22 cellular contexts compared by ENCODE assay signal in genomic region chr10:125593644-125594043, GRCh38.
DNase-seq lines count a peak whose midpoint lies in the region; ATAC-seq, FAIRE-seq and TF ChIP-seq lines count a peak whose summit lies in the region.
"Had no signal": no experiment of that assay in that cellular context is flagged by ENCODE, and none has a peak within 500 bp of the region (broad histone marks: within the 10 kb centered on the region; RNA-seq: fewer than 3 reads in every experiment).

No MANE protein-coding gene starts in this region.

- H3K4me3 ChIP-seq in GM23338 (no peak overlapping the region), H1 (ENCODE audit: extremely low read depth in 1 of 4, insufficient read depth in 2 of 4, low read depth in 3 of 4, low read length in 4 of 4) (no peak overlapping the region), ovary (no peak overlapping the region)
- H3K4me3 ChIP-seq: A549; BLaER1 treated with 17β-estradiol and CSF1 and Interleukin-3, amounts not matched to agents 10 nM and 100 nM had no signal

- no peak overlapping the region for H2BK5ac ChIP-seq in H1 (ENCODE audit: low read depth, low read length)

- no peak overlapping the region for H3K9ac ChIP-seq in H1 (replicated peaks in 1 of 4; ENCODE audit: extremely low read depth in 1 of 4, low read depth in 3 of 4, low read length in 3 of 4)
- H3K9ac ChIP-seq: BLaER1 treated with 17β-estradiol and CSF1 and Interleukin-3, amounts not matched to agents 10 nM and 100 nM had no signal

- peak overlapping the region; percentile 1 for H3K27ac Mint-ChIP-seq in activated naive CD4-positive, alpha-beta T cell treated with anti-CD3 and anti-CD28 coated beads, Interleukin-2, amount 50 U/mL, for 24 hours
- no peak overlapping the region for H3K27ac Mint-ChIP-seq in activated naive CD4-positive, alpha-beta T cell treated with anti-CD3 and anti-CD28 coated beads, Interleukin-2, amount 50 U/mL, for 72 hours
- no peak overlapping the region for H3K27ac Mint-ChIP-seq in GM23338
- H3K27ac Mint-ChIP-seq: B cell; CD4-positive, alpha-beta T cell; CD8-positive, alpha-beta T cell had no signal

- TF ChIP-seq RAD21 in Ishikawa (IDR thresholded peaks at IDR 0.05; ENCODE audit: low read depth) (no peak), H1 (IDR thresholded peaks at IDR 0.05 in 1 of 2, conservative IDR thresholded peaks at IDR 0.05 in 1 of 2; ENCODE audit: low read depth in 2 of 2, low read length in 2 of 2) (no peak)

- H3K79me2 ChIP-seq in GM23338 (replicated peaks; ENCODE audit: insufficient read depth) (no peaks in the 10 kb centered on the region), H1 (ENCODE audit: control insufficient read depth in 1 of 2, insufficient read depth in 2 of 2, low read length in 2 of 2) (no peaks in the 10 kb centered on the region)

- CTCF ChIA-PET in H1 (lab: Charles Lee; ENCODE audit: partially characterized antibody) = no interaction called here

- no peak overlapping the region for H2BK120ac ChIP-seq in H1 (replicated peaks; ENCODE audit: low read depth, low read length)

- H3K14ac ChIP-seq in H1 (ENCODE audit: insufficient read length) = no peak overlapping the region

- peaks cover 3 to 8% of the 10 kb centered on the region in 2 experiments; a peak in 3 of 4 replicates for H3K9me3 ChIP-seq in H1 (ENCODE audit: insufficient read depth in 2 of 2, low read depth in 1 of 2, low read length in 1 of 2)
- H3K9me3 ChIP-seq in ovary = no peaks in the 10 kb centered on the region

- intact Hi-C loops in ovary (cut with DNase I) = no loop called here

- no peak for DNase-seq in activated naive CD4-positive, alpha-beta T cell treated with anti-CD3 and anti-CD28 coated beads, Interleukin-2, amount 50 U/mL, for 72 hours (ENCODE audit: low spot score in 2 of 2)
- no peak for DNase-seq in GM23338 (ENCODE audit: low spot score)
- no peak for DNase-seq in H1 (ENCODE audit: low read depth in 1 of 2, low spot score in 2 of 2)
- no peak for DNase-seq in NCI-H2196 (lab: John Stamatoyannopoulos, UW; ENCODE audit: unreplicated experiment)
- no peak for DNase-seq in ovary
- DNase-seq: AML-193; Caco-2; Calu3; CD4-positive, alpha-beta T cell; CD8-positive, alpha-beta T cell; DMS79 treated with DMSO at 0.1 percent for 48 hours; GF-D8 had no signal

- H3K4me1 Mint-ChIP-seq in activated naive CD4-positive, alpha-beta T cell treated with anti-CD3 and anti-CD28 coated beads, Interleukin-2, amount 50 U/mL, for 24 hours = no peaks in the 10 kb centered on the region
- H3K4me1 Mint-ChIP-seq in GM23338 = peaks cover 12% of the 10 kb centered on the region; the same call in 2 of the 3 replicates
- H3K4me1 Mint-ChIP-seq: B cell had no signal

- H4K5ac ChIP-seq in H1 (ENCODE audit: insufficient read length, low read depth, low read length) = no peak overlapping the region

- H2AFZ ChIP-seq in GM23338 (0 out of 2 replicates have a peak overlapping the region, but pooled peaks have one; percentile 2), H1 (ENCODE audit: low read length) (no peak overlapping the region; the same call in 1 of the 2 replicates)

- H3K36me3 ChIP-seq in GM23338 (ENCODE audit: insufficient read depth) (no peaks in the 10 kb centered on the region), H1 (ENCODE audit: control insufficient read depth in 2 of 4, insufficient read depth in 4 of 4, low read length in 3 of 4) (no peaks in the 10 kb centered on the region), ovary (no peaks in the 10 kb centered on the region)
- H3K36me3 ChIP-seq: BLaER1 treated with 17β-estradiol and CSF1 and Interleukin-3, amounts not matched to agents 10 nM and 100 nM had no signal

- no peaks in the 10 kb centered on the region for H3K79me1 ChIP-seq in H1 (ENCODE audit: low read depth, low read length)

- H2BK20ac ChIP-seq in H1 (ENCODE audit: low read length) = no peak overlapping the region

- TF ChIP-seq EP300 in Ishikawa (IDR thresholded peaks at IDR 0.05; ENCODE audit: borderline replicate concordance) = no peak
- no peak for TF ChIP-seq EP300 in H1 (IDR thresholded peaks at IDR 0.05; ENCODE audit: borderline replicate concordance in 1 of 2, low read depth in 2 of 2, low read length in 2 of 2)
- no peak for TF ChIP-seq EP300 in ovary (IDR thresholded peaks at IDR 0.05)

- no peaks in the 10 kb centered on the region for H4K20me1 ChIP-seq in GM23338 (replicated peaks; ENCODE audit: insufficient read depth)
- no peaks in the 10 kb centered on the region for H4K20me1 ChIP-seq in H1 (replicated peaks in 1 of 2; ENCODE audit: control insufficient read depth in 1 of 2, insufficient read depth in 2 of 2, low read length in 2 of 2)
- H4K20me1 ChIP-seq: BLaER1 treated with 17β-estradiol and CSF1 and Interleukin-3, amounts not matched to agents 10 nM and 100 nM had no signal

- ATAC-seq in activated naive CD4-positive, alpha-beta T cell treated with anti-CD3 and anti-CD28 coated beads, Interleukin-2, amount 50 U/mL, for 72 hours = no peak
- ATAC-seq in GM23338 = no peak
- ATAC-seq: A549; CD8-positive, alpha-beta T cell had no signal

- no peak overlapping the region for H4K8ac ChIP-seq in H1 (ENCODE audit: extremely low read depth, insufficient read depth, low read length)

- H3K27me3 Mint-ChIP-seq in activated naive CD4-positive, alpha-beta T cell treated with anti-CD3 and anti-CD28 coated beads, Interleukin-2, amount 50 U/mL, for 24 hours = peaks cover 3% of the 10 kb centered on the region
- no peaks in the 10 kb centered on the region for H3K27me3 Mint-ChIP-seq in GM23338 (ENCODE audit: insufficient read depth, low read depth, poor library complexity)
- H3K27me3 Mint-ChIP-seq: B cell had no signal

- TF ChIP-seq POLR2A in H1 (IDR thresholded peaks at IDR 0.05; ENCODE audit: control extremely low read depth in 1 of 2, low read depth in 2 of 2, low read length in 2 of 2) = no peak
- TF ChIP-seq POLR2A in ovary (IDR thresholded peaks at IDR 0.05) = no peak

- peaks cover 11% of the 10 kb centered on the region for H3K9me3 Mint-ChIP-seq in activated naive CD4-positive, alpha-beta T cell treated with anti-CD3 and anti-CD28 coated beads, Interleukin-2, amount 50 U/mL, for 24 hours
- peaks cover 13 to 22% of the 10 kb centered on the region in 2 donors for H3K9me3 Mint-ChIP-seq in activated naive CD4-positive, alpha-beta T cell treated with anti-CD3 and anti-CD28 coated beads, Interleukin-2, amount 50 U/mL, for 72 hours
- peaks cover 14% of the 10 kb centered on the region for H3K9me3 Mint-ChIP-seq in GM23338

- no peak overlapping the region for H2AK5ac ChIP-seq in H1 (ENCODE audit: low read depth, low read length)

- TF ChIP-seq CTCF in GM23338 (conservative IDR thresholded peaks at IDR 0.05; ENCODE audit: low read depth in 2 of 2) (no peak), H1 (IDR thresholded peaks at IDR 0.05; ENCODE audit: control extremely low read depth in 1 of 3, insufficient read depth in 1 of 3, low read depth in 1 of 3, low read length in 3 of 3) (no peak), ovary (IDR thresholded peaks at IDR 0.05) (no peak)

- no peak for FAIRE-seq in H1 (lab: Jason Lieb, UNC)
- FAIRE-seq: A549, D721Med, G401.6, GM12891, GM19239 had no signal

- H3K23ac ChIP-seq in H1 (ENCODE audit: insufficient read length) = no peak overlapping the region

- no peak overlapping the region for H2BK15ac ChIP-seq in H1 (ENCODE audit: low read length)

- peak overlapping the region; percentile 22; the same call in 1 of the 2 replicates for H3K4me2 ChIP-seq in GM23338
- no peak overlapping the region for H3K4me2 ChIP-seq in H1 (ENCODE audit: insufficient read depth in 1 of 2, low read depth in 2 of 2, low read length in 2 of 2)
- H3K4me2 ChIP-seq: A549; BLaER1 treated with 17β-estradiol and CSF1 and Interleukin-3, amounts not matched to agents 10 nM and 100 nM had no signal

- H3K23me2 ChIP-seq in H1 (ENCODE audit: low read depth, low read length) = no peaks in the 10 kb centered on the region

- H4K91ac ChIP-seq in H1 (replicated peaks; ENCODE audit: insufficient read length, low read length) = no peak overlapping the region

- H3K18ac ChIP-seq in H1 (ENCODE audit: extremely low read depth, low read length) = no peak overlapping the region

- no peaks in the 10 kb centered on the region for H3K9me2 ChIP-seq in GM23338 (ENCODE audit: insufficient read depth)

- H3K4me1 ChIP-seq in GM23338 (ENCODE audit: insufficient read depth) = peaks cover 10% of the 10 kb centered on the region
- peaks cover 0 to 2% (median 0%) of the 10 kb centered on the region in 4 experiments; a peak in 1 of 7 replicates for H3K4me1 ChIP-seq in H1 (replicated peaks in 1 of 4; ENCODE audit: control insufficient read depth in 3 of 4, insufficient read depth in 4 of 4, low read length in 3 of 4)
- H3K4me1 ChIP-seq in ovary (ENCODE audit: insufficient read depth) = no peaks in the 10 kb centered on the region
- H3K4me1 ChIP-seq: A549; BLaER1 treated with 17β-estradiol and CSF1 and Interleukin-3, amounts not matched to agents 10 nM and 100 nM; Caco-2 had no signal

- H3K36me3 Mint-ChIP-seq in activated naive CD4-positive, alpha-beta T cell treated with anti-CD3 and anti-CD28 coated beads, Interleukin-2, amount 50 U/mL, for 24 hours = no peaks in the 10 kb centered on the region
- peaks cover 4 to 8% of the 10 kb centered on the region in 2 donors for H3K36me3 Mint-ChIP-seq in activated naive CD4-positive, alpha-beta T cell treated with anti-CD3 and anti-CD28 coated beads, Interleukin-2, amount 50 U/mL, for 72 hours
- H3K36me3 Mint-ChIP-seq in GM23338 (ENCODE audit: low read depth) = no peaks in the 10 kb centered on the region
- H3K36me3 Mint-ChIP-seq: CD8-positive, alpha-beta T cell had no signal

- H3F3A ChIP-seq in GM23338 (replicated peaks; ENCODE audit: low read depth) = no peaks in the 10 kb centered on the region

- H3K27ac ChIP-seq in GM23338 (ENCODE audit: low read depth) (no peak overlapping the region), H1 (ENCODE audit: low read depth, low read length) (no peak overlapping the region), ovary (no peak overlapping the region)
- H3K27ac ChIP-seq: 22Rv1; A549; BLaER1 treated with 17β-estradiol and CSF1 and Interleukin-3, amounts not matched to agents 10 nM and 100 nM had no signal

- no peak overlapping the region for H3K4me3 Mint-ChIP-seq in activated naive CD4-positive, alpha-beta T cell treated with anti-CD3 and anti-CD28 coated beads, Interleukin-2, amount 50 U/mL, for 24 hours
- no peak overlapping the region for H3K4me3 Mint-ChIP-seq in GM23338
- H3K4me3 Mint-ChIP-seq: B cell; CD4-positive, alpha-beta T cell; CD8-positive, alpha-beta T cell had no signal

- no peak overlapping the region for H3K56ac ChIP-seq in H1 (replicated peaks; ENCODE audit: insufficient read length, low read depth, low read length)

- H2BK12ac ChIP-seq in H1 (ENCODE audit: low read depth, low read length) = no peak overlapping the region

- POLR2A ChIA-PET in H1 (lab: Charles Lee; ENCODE audit: partially characterized antibody) = no interaction called here

- H3K27me3 ChIP-seq in GM23338 (ENCODE audit: insufficient read depth) = no peaks in the 10 kb centered on the region
- H3K27me3 ChIP-seq in H1 (replicated peaks in 1 of 4; ENCODE audit: control insufficient read depth in 3 of 4, extremely low read depth in 1 of 4, insufficient read depth in 3 of 4, low read length in 3 of 4) = no peaks in the 10 kb centered on the region
- H3K27me3 ChIP-seq in ovary = no peaks in the 10 kb centered on the region
- H3K27me3 ChIP-seq: BLaER1 treated with 17β-estradiol and CSF1 and Interleukin-3, amounts not matched to agents 10 nM and 100 nM had no signal

- H3K4ac ChIP-seq in H1 (replicated peaks; ENCODE audit: insufficient read length, low read depth, low read length) = no peak overlapping the region

- 81% methylated on average over 5 of the region's 5 CpGs; no CpG with 5 or more reads in 1 of the 2 experiments for WGBS in H1 (ENCODE audit: extremely low coverage in 1 of 2, insufficient coverage in 1 of 2, insufficient read length in 1 of 2, insufficient replicate concordance in 2 of 2, low coverage in 1 of 2, low lambda C conversion rate in 2 of 2, missing lambda C conversion rate in 1 of 2), 2 experiments
- WGBS in ovary, 3 donors = 74 to 84% (median 79%) methylated on average over 5 of the region's 5 CpGs
